Comparison of ENCODE assay signal across 8 cellular contexts in genomic region chr20:5448449-5449118, GRCh38.
DNase-seq lines count a peak whose midpoint lies in the region; ATAC-seq, FAIRE-seq and TF ChIP-seq lines count a peak whose summit lies in the region.

No MANE protein-coding gene starts in this region.

- FAIRE-seq in GM12891 (lab: Jason Lieb, UNC), result peak; percentile 85

- H3K4me3 ChIP-seq in AG04450 (ENCODE audit: low read depth, low read length), result no peak overlapping the region
- no peak overlapping the region for H3K4me3 ChIP-seq in endodermal cell (ENCODE audit: low read length)

- POLR2A ChIA-PET in AG04450 (lab: Yijun Ruan, JAX), result no interaction called here
- POLR2A ChIA-PET in activated CD4-positive, alpha-beta memory T cell treated with anti-CD3 and anti-CD28 coated beads for 36 hours (lab: Charles Lee), result no interaction called here

- TF ChIP-seq CTCF in AG04450 (IDR thresholded peaks at IDR 0.05; ENCODE audit: low read depth, low read length), result peak; percentile 77
- peak; percentile 82 for TF ChIP-seq CTCF in endodermal cell (conservative IDR thresholded peaks at IDR 0.05)

- no peaks in the 10 kb centered on the region for H3K9me3 Mint-ChIP-seq in activated CD4-positive, alpha-beta memory T cell treated with anti-CD3 and anti-CD28 coated beads for 36 hours
- peaks cover 16% of the 10 kb centered on the region for H3K9me3 Mint-ChIP-seq in endodermal cell

- H3K27ac Mint-ChIP-seq in activated CD4-positive, alpha-beta memory T cell treated with anti-CD3 and anti-CD28 coated beads for 36 hours, result no peak overlapping the region
- no peak overlapping the region for H3K27ac Mint-ChIP-seq in endodermal cell

- H3K27ac ChIP-seq in AG04450 (ENCODE audit: low read depth, low read length) (no peak overlapping the region), endodermal cell (ENCODE audit: low read depth, low read length) (no peak overlapping the region)

- CTCF ChIA-PET in AG04450 (lab: Charles Lee), result interaction anchor here (0.5 to 6.7 kb wide), 29 partner anchors 10 to 783 kb away, joined by 3 to 133 read pairs (median 4); no protein-coding TSS in a partner anchor
- CTCF ChIA-PET in activated CD4-positive, alpha-beta memory T cell treated with anti-CD3 and anti-CD28 coated beads for 36 hours (lab: Charles Lee), result interaction anchor here (0.7 to 4.6 kb wide), 19 partner anchors 9 to 326 kb away, joined by 3 to 57 read pairs (median 4); partner anchors contain the start of gene CDS2

- H3K9ac ChIP-seq in endodermal cell (ENCODE audit: extremely low read depth, low read length, poor library complexity, severe bottlenecking), result no peak overlapping the region

- H3K27me3 Mint-ChIP-seq in activated CD4-positive, alpha-beta memory T cell treated with anti-CD3 and anti-CD28 coated beads for 36 hours, result peaks cover 13% of the 10 kb centered on the region
- H3K27me3 Mint-ChIP-seq in endodermal cell (ENCODE audit: insufficient read depth), result peaks cover 6% of the 10 kb centered on the region

- H3K27me3 ChIP-seq in AG04450 (ENCODE audit: control insufficient read depth, insufficient read depth, low read length) (no peaks in the 10 kb centered on the region), endodermal cell (ENCODE audit: control insufficient read depth, insufficient read depth, low read length, poor library complexity, severe bottlenecking) (no peaks in the 10 kb centered on the region)

- no peaks in the 10 kb centered on the region for H3K36me3 Mint-ChIP-seq in activated CD4-positive, alpha-beta memory T cell treated with anti-CD3 and anti-CD28 coated beads for 36 hours
- no peaks in the 10 kb centered on the region for H3K36me3 Mint-ChIP-seq in endodermal cell (ENCODE audit: low read depth)

- H3K4me1 Mint-ChIP-seq in activated CD4-positive, alpha-beta memory T cell treated with anti-CD3 and anti-CD28 coated beads for 36 hours (ENCODE audit: low read depth), result no peaks in the 10 kb centered on the region
- H3K4me1 Mint-ChIP-seq in endodermal cell, result no peaks in the 10 kb centered on the region

- no peak for ATAC-seq in GM18519 (IDR thresholded peaks at IDR 0.05; ENCODE audit: low FRiP score, unreplicated experiment)

- no peaks in the 10 kb centered on the region for H3K36me3 ChIP-seq in endodermal cell (ENCODE audit: control insufficient read depth, insufficient read depth, low read length)

- WGBS in endodermal cell (ENCODE audit: insufficient coverage in 1 of 2, insufficient read length in 1 of 2), 2 experiments, result 19 to 29% methylated on average over 7 to 10 of the region's 10 CpGs

- H3K4me3 Mint-ChIP-seq in activated CD4-positive, alpha-beta memory T cell treated with anti-CD3 and anti-CD28 coated beads for 36 hours, result no peak overlapping the region
- H3K4me3 Mint-ChIP-seq in endodermal cell, result no peak overlapping the region

- peak; percentile 2 for DNase-seq in AG04450 (ENCODE audit: low read depth, low spot score)
- no peak for DNase-seq in GM12891 (ENCODE audit: insufficient read length, low spot score)
- peak; percentile 42 for DNase-seq in NCI-H2171 treated with DMSO at 0.1 percent for 48 hours (lab: John Stamatoyannopoulos, UW)
- DNase-seq in activated CD4-positive, alpha-beta memory T cell treated with anti-CD3 and anti-CD28 coated beads for 36 hours, result peak; percentile 64
- peak; percentile 91 for DNase-seq in endodermal cell
- DNase-seq in myocyte (ENCODE audit: low read depth), result peak; percentile 60
- DNase-seq in stromal cell of bone marrow (ENCODE audit: low read depth), result peak; percentile 24

- no peak for TF ChIP-seq POLR2A in GM12891 (IDR thresholded peaks at IDR 0.05; ENCODE audit: low read depth, low read length)

- peaks cover 3% of the 10 kb centered on the region; the same call in 1 of the 2 replicates for H3K9me3 ChIP-seq in AG04450 (ENCODE audit: control insufficient read depth, insufficient read depth, low read length)
- H3K9me3 ChIP-seq in endodermal cell (ENCODE audit: control insufficient read depth, low read length), result no peaks in the 10 kb centered on the region

- intact Hi-C loops in activated CD4-positive, alpha-beta memory T cell treated with anti-CD3 and anti-CD28 coated beads for 36 hours (cut with micrococcal nuclease), result loop anchor here (1.0 to 5.0 kb wide), 3 partner anchors 41 to 322 kb away; partner anchors contain the start of gene CDS2

- H3K4me1 ChIP-seq in endodermal cell (ENCODE audit: control insufficient read depth, insufficient read depth, low read length), result no peaks in the 10 kb centered on the region

TF ChIP-seq in GM12891, 5 proteins besides CTCF, POLR2A, EP300 and RAD21:
- TF ChIP-seq POU2F2 (IDR thresholded peaks at IDR 0.05; ENCODE audit: low read depth, low read length) (no peak), PAX5 (IDR thresholded peaks at IDR 0.05; ENCODE audit: insufficient read depth, low read length, severe bottlenecking) (no peak), SPI1 (IDR thresholded peaks at IDR 0.05; ENCODE audit: low read depth, low read length) (no peak), TAF1 (IDR thresholded peaks at IDR 0.05; ENCODE audit: low read depth, low read length) (no peak), POLR2AphosphoS5 (IDR thresholded peaks at IDR 0.05; ENCODE audit: low read depth, low read length) (no peak)
